11 cellular contexts compared by ENCODE assay signal in genomic region chr2:1730047-1730937, GRCh38. TPM values are rescaled to one million over a fixed set of nuclear protein-coding genes. Genes with fewer than 3 reads are reported as not detected.
DNase-seq lines count a peak whose midpoint lies in the region; ATAC-seq and TF ChIP-seq lines count a peak whose summit lies in the region.
"Had no signal": no experiment of that assay in that cellular context is flagged by ENCODE, and none has a peak within 500 bp of the region (broad histone marks: within the 10 kb centered on the region; RNA-seq: fewer than 3 reads in every experiment).

No MANE protein-coding gene starts in this region.

- DNase-seq in HFFc6 (peak; percentile 82), brain microvascular endothelial cell (no peak), iPS-NIHi7 (ENCODE audit: extremely low spot score) (peak; percentile 71), smooth muscle cell (lab: John Stamatoyannopoulos, UW; ENCODE audit: unreplicated experiment) (peak; percentile 33), NCI-H748 treated with DMSO at 0.1 percent for 48 hours (lab: John Stamatoyannopoulos, UW) (no peak)
- DNase-seq: activated CD4-positive, alpha-beta T cell treated with anti-CD3 and anti-CD28 coated beads, Interleukin-2, amount 50 U/mL, for 48 hours had no signal

- peak overlapping the region; percentile 97 for H3K27ac Mint-ChIP-seq in HFFc6
- H3K27ac Mint-ChIP-seq: stimulated activated naive CD8-positive, alpha-beta T cell treated with anti-CD3 and anti-CD28 coated beads, Interleukin-15, Interleukin-2, amounts not matched to agents 100 ng/mL and 50 ng/mL, for 24 hours had no signal

- H3K27me3 ChIP-seq in brain microvascular endothelial cell (replicated peaks) = no peaks in the 10 kb centered on the region
- H3K27me3 ChIP-seq in smooth muscle cell (ENCODE audit: low read depth) = no peaks in the 10 kb centered on the region

- peaks cover 42% of the 10 kb centered on the region for H3F3A ChIP-seq in smooth muscle cell (ENCODE audit: low read depth)

- H2AFZ ChIP-seq in smooth muscle cell (ENCODE audit: low read depth) = no peak overlapping the region

- H3K4me3 Mint-ChIP-seq in HFFc6 = peak overlapping the region; percentile 87
- H3K4me3 Mint-ChIP-seq: stimulated activated naive CD8-positive, alpha-beta T cell treated with anti-CD3 and anti-CD28 coated beads, Interleukin-15, Interleukin-2, amounts not matched to agents 100 ng/mL and 50 ng/mL, for 24 hours had no signal

- H4K20me1 ChIP-seq in smooth muscle cell (ENCODE audit: low read depth) = peaks cover 71% of the 10 kb centered on the region

- WGBS in smooth muscle cell (ENCODE audit: low lambda C conversion rate) = 26% methylated on average over 10 of the region's 10 CpGs

- ATAC-seq in GM18517 (IDR thresholded peaks at IDR 0.05; ENCODE audit: unreplicated experiment) (no peak), HG03159 (IDR thresholded peaks at IDR 0.05; ENCODE audit: unreplicated experiment) (no peak), GM18519 (IDR thresholded peaks at IDR 0.05; ENCODE audit: low FRiP score, unreplicated experiment) (no peak)

- peak overlapping the region; percentile 99 for H3K27ac ChIP-seq in brain microvascular endothelial cell
- peak overlapping the region; percentile 97 for H3K27ac ChIP-seq in smooth muscle cell (ENCODE audit: low read depth)
- H3K27ac ChIP-seq: KMS-11 had no signal

- peaks cover 75% of the 10 kb centered on the region for H3K4me1 Mint-ChIP-seq in HFFc6 (ENCODE audit: low read depth)

- H3K9me3 Mint-ChIP-seq in HFFc6 = peaks cover 4% of the 10 kb centered on the region; the same call in 1 of the 2 replicates
- H3K9me3 Mint-ChIP-seq: stimulated activated naive CD8-positive, alpha-beta T cell treated with anti-CD3 and anti-CD28 coated beads, Interleukin-15, Interleukin-2, amounts not matched to agents 100 ng/mL and 50 ng/mL, for 24 hours had no signal

- TF ChIP-seq CTCF in HFFc6 (IDR thresholded peaks at IDR 0.05) (no peak), brain microvascular endothelial cell (IDR thresholded peaks at IDR 0.05; ENCODE audit: low read depth, low read length, missing control alignments) (no peak), smooth muscle cell (IDR thresholded peaks at IDR 0.05; ENCODE audit: borderline replicate concordance, insufficient read depth, poor library complexity, severe bottlenecking) (no peak)

- H3K36me3 ChIP-seq in brain microvascular endothelial cell (replicated peaks) (peaks cover 2% of the 10 kb centered on the region), smooth muscle cell (ENCODE audit: low read depth) (peaks cover 5% of the 10 kb centered on the region)

- peaks cover 45% of the 10 kb centered on the region for H3K4me1 ChIP-seq in smooth muscle cell (ENCODE audit: low read depth)

- H3K9me3 ChIP-seq in smooth muscle cell (replicated peaks; ENCODE audit: low read depth) = peaks cover 4% of the 10 kb centered on the region

- H3K9ac ChIP-seq in smooth muscle cell (ENCODE audit: low read depth) = peak overlapping the region; percentile 74
- H3K9ac ChIP-seq: KMS-11 had no signal

- H3K36me3 Mint-ChIP-seq in HFFc6 (ENCODE audit: low read depth) = peaks cover 25% of the 10 kb centered on the region

- H3K4me3 ChIP-seq in brain microvascular endothelial cell (ENCODE audit: low read depth, low read length) = peak overlapping the region; percentile 17
- H3K4me3 ChIP-seq in smooth muscle cell = peak overlapping the region; percentile 23

- peak overlapping the region; percentile 72 for H3K4me2 ChIP-seq in smooth muscle cell
- H3K4me2 ChIP-seq: KMS-11 had no signal

- in situ Hi-C loops in brain microvascular endothelial cell (cut with HindIII; ENCODE audit: low pct_ligation_motif_present, low sequenced_read_pairs) = loop anchor here (25.0 kb wide), 1 partner anchor 143 kb away; no protein-coding TSS in a partner anchor

- H3K27me3 Mint-ChIP-seq in HFFc6 (ENCODE audit: insufficient read depth) = no peaks in the 10 kb centered on the region; the same call in none of the 2 replicates
- H3K27me3 Mint-ChIP-seq: stimulated activated naive CD8-positive, alpha-beta T cell treated with anti-CD3 and anti-CD28 coated beads, Interleukin-15, Interleukin-2, amounts not matched to agents 100 ng/mL and 50 ng/mL, for 24 hours had no signal

- H3K79me2 ChIP-seq in smooth muscle cell (ENCODE audit: low read depth) = peaks cover 78% of the 10 kb centered on the region

RNA-seq across cellular contexts. Expression of gene PXDN, which starts 14.0 kb away (rescaled TPM):
- total RNA-seq in HFFc6 (2021; fragmentation: NEBNext Ultra II Directional; extraction: Animal tissue kit (Norgen Biotek cat#: 25700)) = 100 to 1,000 TPM; 283 to 403 (median 323) TPM
- 328 and 334 TPM in 2 replicates for total RNA-seq in smooth muscle cell
- 253 and 333 TPM in 2 replicates for polyA plus RNA-seq in smooth muscle cell

Comparison
In these comparisons a context has a peak if more than half of its experiments do, and no peak if none do; other contexts are left out.
1. DNase-seq: peak in HFFc6 (single experiment), iPS-NIHi7 (single experiment) and smooth muscle cell (single experiment); none in brain microvascular endothelial cell (single experiment) and NCI-H748 treated with DMSO at 0.1 percent for 48 hours (single experiment).